39 cellular contexts compared by ENCODE assay signal in genomic region chr3:137737208-137737607, GRCh38. TPM values are rescaled to one million over a fixed set of nuclear protein-coding genes. Genes with fewer than 3 reads are reported as not detected.
"Had no signal": no experiment of that assay in that cellular context is flagged by ENCODE, and none has a peak within 500 bp of the region (broad histone marks: within the 10 kb centered on the region; RNA-seq: fewer than 3 reads in every experiment).

No MANE protein-coding gene starts in this region.

- H3K4me3 ChIP-seq: MG63 had no signal

- H3K36me3 ChIP-seq: MG63 had no signal

- DNase-seq: Karpas-422, Kasumi-1, MG63, MM.1S, MV-4-11, NCI-H1048, NCI-H1092, NCI-H1092 treated with DMSO at 0.1 percent for 48 hours, NCI-H1105, NCI-H1105 treated with DMSO at 0.1 percent for 48 hours, NCI-H1417, NCI-H1417 treated with DMSO at 0.1 percent for 48 hours, NCI-H1436, NCI-H1436 treated with DMSO at 0.1 percent for 48 hours, NCI-H146, NCI-H1694, NCI-H1694 treated with DMSO at 0.1 percent for 48 hours, NCI-H187, NCI-H187 treated with DMSO at 0.1 percent for 48 hours, NCI-H1930, NCI-H2029, NCI-H2029 treated with DMSO at 0.1 percent for 48 hours, NCI-H2081, NCI-H2081 treated with DMSO at 0.1 percent for 48 hours, NCI-H2107, NCI-H2171, NCI-H2171 treated with DMSO at 0.1 percent for 48 hours, NCI-H2227 treated with DMSO at 0.1 percent for 48 hours, NCI-H226, NCI-H345, NCI-H446, NCI-H446 treated with DMSO at 0.1 percent for 48 hours, NCI-H510A, NCI-H510A treated with DMSO at 0.1 percent for 48 hours, NCI-H524 had no signal

RNA-seq across cellular contexts. Expression of gene SOX14, which starts 26.9 kb away (rescaled TPM):
- total RNA-seq: LHCN-M2, M059J, MCF 10A, NCI-H460 had no signal
